Comparison of ENCODE assay signal across 8 cellular contexts in the genomic region with DNA sequence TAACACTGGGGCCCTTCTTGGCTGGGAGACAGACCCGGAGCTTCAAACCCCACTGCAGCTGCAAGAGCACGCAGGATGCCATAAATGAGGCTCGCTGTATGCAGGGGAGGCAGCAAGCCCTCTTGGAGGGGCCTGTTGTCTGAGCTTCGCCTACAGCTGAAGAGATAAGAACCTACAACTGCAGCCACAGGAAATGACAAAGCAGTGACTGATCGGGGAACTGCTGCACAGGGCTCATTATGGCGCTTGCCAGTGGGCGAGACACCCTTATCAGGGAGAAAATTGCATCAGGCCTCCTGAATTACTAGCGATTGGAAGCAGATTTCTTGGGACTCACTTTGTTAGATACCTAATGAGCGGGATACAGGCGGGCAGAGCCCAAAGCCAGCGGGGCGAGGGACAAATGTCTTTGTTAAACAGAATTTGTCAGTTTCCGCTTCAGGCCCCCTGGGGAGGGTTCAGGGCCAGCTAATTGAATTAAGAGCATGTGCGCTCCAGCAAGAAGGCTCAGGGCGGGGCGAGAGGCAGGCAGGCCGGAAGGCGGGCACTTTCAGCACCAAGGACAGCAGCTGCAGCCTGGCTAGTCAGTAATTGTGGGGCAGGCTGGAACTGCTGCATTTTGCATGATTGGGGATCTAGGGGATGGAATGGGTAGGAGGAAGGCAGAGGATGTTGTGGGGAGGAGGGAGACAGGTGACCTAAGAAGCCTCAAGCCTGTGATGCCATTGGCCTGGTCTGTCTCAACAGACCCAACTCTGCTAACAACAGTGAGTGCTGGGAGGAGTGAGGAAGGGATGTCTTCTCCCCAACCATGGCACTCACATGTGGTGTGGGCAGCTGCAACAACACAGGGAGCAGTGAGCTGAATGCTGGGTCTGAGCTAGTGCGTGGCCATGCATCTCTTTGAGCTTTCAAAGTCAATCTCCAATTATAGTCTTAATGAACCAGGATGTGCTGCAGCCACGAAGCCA. TPM values are rescaled to one million over a fixed set of nuclear protein-coding genes. Genes with fewer than 3 reads are reported as not detected.
DNase-seq lines count a peak whose midpoint lies in the region; ATAC-seq and TF ChIP-seq lines count a peak whose summit lies in the region.

No MANE protein-coding gene starts in this region.

- TF ChIP-seq RAD21 in IMR-90 (IDR thresholded peaks at IDR 0.05; ENCODE audit: low read length) (0 out of 2 replicates have a peak, but pooled peaks have one; percentile 18), SK-N-SH (IDR thresholded peaks at IDR 0.05; ENCODE audit: low read length) (peak; percentile 42)

- H3K9me3 Mint-ChIP-seq in activated naive CD8-positive, alpha-beta T cell (ENCODE audit: low read depth): no peaks in the 10 kb centered on the region

- H3K36me3 ChIP-seq in IMR-90 (ENCODE audit: control insufficient read depth, insufficient read depth, low read length) (no peaks in the 10 kb centered on the region), SK-N-SH (replicated peaks in 1 of 2; ENCODE audit: control insufficient read depth in 1 of 2, insufficient read depth in 2 of 2, low read length in 1 of 2) (no peaks in the 10 kb centered on the region)

- dilution Hi-C loops in IMR-90 (cut with HindIII; ENCODE audit: low sequenced_read_pairs, unreplicated experiment): no loop called here

- H3K79me1 ChIP-seq in IMR-90 (ENCODE audit: low read depth in 1 of 2, low read length in 2 of 2): no peaks in the 10 kb centered on the region

- H2BK120ac ChIP-seq in IMR-90 (ENCODE audit: low read depth, low read length): no peak overlapping the region

- peak overlapping the region; percentile 56 for H3K4me3 Mint-ChIP-seq in activated naive CD8-positive, alpha-beta T cell

- TF ChIP-seq CTCF in IMR-90 (conservative IDR thresholded peaks at IDR 0.05; ENCODE audit: low read depth, low read length) (no peak), SK-N-SH (IDR thresholded peaks at IDR 0.05) (no peak)

- H3K27me3 Mint-ChIP-seq in activated naive CD8-positive, alpha-beta T cell: peaks cover 15% of the 10 kb centered on the region

- no peak overlapping the region for H3K4ac ChIP-seq in IMR-90 (ENCODE audit: low read depth, low read length)

- no peak overlapping the region for H2AK9ac ChIP-seq in IMR-90 (replicated peaks; ENCODE audit: low read depth, low read length, poor library complexity)

- H4K8ac ChIP-seq in IMR-90 (ENCODE audit: low read depth in 2 of 2, low read length in 2 of 2): no peak overlapping the region

- no peaks in the 10 kb centered on the region for H3K79me2 ChIP-seq in SK-N-SH (ENCODE audit: insufficient read depth)

- DNase-seq in COLO668 (lab: John Stamatoyannopoulos, UW; ENCODE audit: unreplicated experiment) (peak; percentile 19), IMR-90 (peak; percentile 68), SK-N-SH (peak; percentile 85), left cardiac atrium (peak; percentile 91), putamen (ENCODE audit: low spot score) (peak; percentile 25)

- H4K20me1 ChIP-seq in IMR-90 (ENCODE audit: insufficient read depth, low read length) (no peaks in the 10 kb centered on the region), SK-N-SH (ENCODE audit: insufficient read depth) (no peaks in the 10 kb centered on the region)

- in situ Hi-C loops in IMR-90 (cut with MboI; ENCODE audit: low sequenced_read_pairs): no loop called here

- H3K4me2 ChIP-seq in IMR-90 (ENCODE audit: low read depth, low read length) (no peak overlapping the region), SK-N-SH (peak overlapping the region; percentile 25; the same call in 1 of the 2 replicates)

- H2BK5ac ChIP-seq in IMR-90 (ENCODE audit: low read depth, low read length, poor library complexity, severe bottlenecking): no peak overlapping the region

- peaks cover 6% of the 10 kb centered on the region for H3K4me1 Mint-ChIP-seq in activated naive CD8-positive, alpha-beta T cell (ENCODE audit: low read depth)

- H3K4me1 ChIP-seq in IMR-90 (ENCODE audit: control insufficient read depth, insufficient read depth, low read length) (no peaks in the 10 kb centered on the region), SK-N-SH (ENCODE audit: control insufficient read depth in 1 of 2, insufficient read depth in 2 of 2, low read depth in 1 of 2, low read length in 1 of 2) (peaks cover 5 to 70% of the 10 kb centered on the region in 2 experiments; a peak in 3 of 4 replicates)

- TF ChIP-seq EP300 in SK-N-SH (IDR thresholded peaks at IDR 0.05; ENCODE audit: borderline replicate concordance in 1 of 2, low read depth in 1 of 2, low read length in 1 of 2): peak; percentile 61 to 99

- peaks cover 4% of the 10 kb centered on the region for H3F3A ChIP-seq in SK-N-SH (replicated peaks; ENCODE audit: insufficient read depth)

- no peak overlapping the region for H4K5ac ChIP-seq in IMR-90 (ENCODE audit: low read depth, low read length)

- intact Hi-C loops in IMR-90 (cut with micrococcal nuclease) (loop anchor here (1.0 kb wide), 1 partner anchor 26 kb away; no protein-coding TSS in a partner anchor), left cardiac atrium (cut with DNase I) (no loop called here)

- H2BK15ac ChIP-seq in IMR-90 (ENCODE audit: low read depth, low read length): no peak overlapping the region

- no peak overlapping the region for H3K18ac ChIP-seq in IMR-90 (ENCODE audit: low read depth, low read length)

- TF ChIP-seq POLR2A in IMR-90 (IDR thresholded peaks at IDR 0.05; ENCODE audit: low read depth, low read length): no peak

- H3K36me3 Mint-ChIP-seq in activated naive CD8-positive, alpha-beta T cell: no peaks in the 10 kb centered on the region

- peak overlapping the region; percentile 30 for H3K27ac Mint-ChIP-seq in activated naive CD8-positive, alpha-beta T cell

- H2AK5ac ChIP-seq in IMR-90 (ENCODE audit: low read depth, low read length): no peak overlapping the region

- no peak overlapping the region for H2BK20ac ChIP-seq in IMR-90 (ENCODE audit: low read depth, low read length)

- BruUV-seq in IMR-90 (replicated peaks; lab: Mats Ljungman, UMichigan): no TSS peak

- POLR2A ChIA-PET in IMR-90 (lab: Charles Lee; ENCODE audit: unreplicated experiment) (no interaction called here), SK-N-SH (lab: Yijun Ruan, JAX) (interaction anchor here (0.6 to 4.2 kb wide), 29 partner anchors 8 to 610 kb away, joined by 3 to 54 read pairs (median 6); partner anchors contain the start of genes ISLR2 and STRA6)

- H3K4me3 ChIP-seq in IMR-90 (ENCODE audit: insufficient read depth, low read depth, low read length): no peak overlapping the region
- H3K4me3 ChIP-seq in SK-N-SH (ENCODE audit: low read depth in 2 of 2, low read length in 1 of 2): no peak overlapping the region; a peak in 1 of 4 replicates

- no peaks in the 10 kb centered on the region for H3K9me2 ChIP-seq in SK-N-SH

- no peaks in the 10 kb centered on the region for H3K9me1 ChIP-seq in IMR-90 (ENCODE audit: insufficient read depth, low read length)

- H3K27ac ChIP-seq in IMR-90 (ENCODE audit: insufficient read depth, low read length) (no peak overlapping the region), SK-N-SH (ENCODE audit: low read depth in 2 of 2, low read length in 1 of 2) (peak overlapping the region; percentile 40 to 100; a peak in 3 of 4 replicates)

- H3K56ac ChIP-seq in IMR-90 (ENCODE audit: extremely low read depth, insufficient read depth, low read length): no peak overlapping the region

- peaks cover 33% of the 10 kb centered on the region for H3K27me3 ChIP-seq in IMR-90 (ENCODE audit: control insufficient read depth, insufficient read depth, low read length)
- H3K27me3 ChIP-seq in SK-N-SH (ENCODE audit: insufficient read depth): no peaks in the 10 kb centered on the region

- H4K91ac ChIP-seq in IMR-90 (ENCODE audit: insufficient read depth, low read depth, low read length): no peak overlapping the region

- peak; percentile 99 for ATAC-seq in IMR-90 (ENCODE audit: low read depth)
- peak; percentile 89 to 90 for ATAC-seq in left cardiac atrium
- no peak for ATAC-seq in GM19351 (IDR thresholded peaks at IDR 0.05; ENCODE audit: unreplicated experiment)
- ATAC-seq in HG03354 (IDR thresholded peaks at IDR 0.05; ENCODE audit: poor library complexity, severe bottlenecking, unreplicated experiment): no peak

- CTCF ChIA-PET in IMR-90 (lab: Yijun Ruan, JAX) (interaction anchor here (0.6 kb wide), 1 partner anchor 374 kb away, joined by 3 read pairs; no protein-coding TSS in a partner anchor), SK-N-SH (lab: Yijun Ruan, JAX) (interaction anchor here (0.7 to 7.1 kb wide), 15 partner anchors 10 to 237 kb away, joined by 3 to 55 read pairs (median 6); partner anchors contain the start of gene STRA6)

- H2AFZ ChIP-seq in IMR-90 (replicated peaks; ENCODE audit: low read length, poor library complexity) (no peak overlapping the region), SK-N-SH (ENCODE audit: low read depth) (no peak overlapping the region; the same call in 1 of the 2 replicates)

- no peak overlapping the region for H3K14ac ChIP-seq in IMR-90 (replicated peaks; ENCODE audit: low read depth, low read length)

- H3K9me3 ChIP-seq in IMR-90 (ENCODE audit: control insufficient read depth, insufficient read depth, low read length) (no peaks in the 10 kb centered on the region), SK-N-SH (no peaks in the 10 kb centered on the region)

- H3K23ac ChIP-seq in IMR-90 (ENCODE audit: low read depth, low read length): no peak overlapping the region

- WGBS in IMR-90 (ENCODE audit: extremely low coverage in 2 of 2, insufficient read length in 1 of 2), 2 experiments: 4% methylated on average over 8 of the region's 20 CpGs; no CpG with 5 or more reads in 1 of the 2 experiments
- 1% methylated on average over 14 of the region's 20 CpGs for WGBS in SK-N-SH (ENCODE audit: low lambda C conversion rate)

- no peak overlapping the region for H3K9ac ChIP-seq in IMR-90 (ENCODE audit: low read depth, low read length)
- no peak overlapping the region for H3K9ac ChIP-seq in SK-N-SH

TF ChIP-seq in IMR-90, 13 proteins besides CTCF, POLR2A, EP300 and RAD21 (continues in another document):
- no peak for TF ChIP-seq MAFK (IDR thresholded peaks at IDR 0.05; ENCODE audit: low read depth, low read length)
- TF ChIP-seq BHLHE40 (IDR thresholded peaks at IDR 0.05; ENCODE audit: low read depth, low read length): no peak

TF ChIP-seq in SK-N-SH, 30 proteins besides CTCF, POLR2A, EP300 and RAD21 (continues in another document):
- TF ChIP-seq TCF12 (IDR thresholded peaks at IDR 0.05): peak; percentile 67
- TF ChIP-seq SMC3 (IDR thresholded peaks at IDR 0.05; ENCODE audit: low read depth, low read length): peak; percentile 13; the same call in 1 of the 2 replicates
- TF ChIP-seq EZH2phosphoT487 (IDR thresholded peaks at IDR 0.05; ENCODE audit: borderline replicate concordance, low read depth): no peak
- TF ChIP-seq SIN3A (IDR thresholded peaks at IDR 0.05; ENCODE audit: borderline replicate concordance, low read depth, low read length): 0 out of 2 replicates have a peak, but pooled peaks have one; percentile 41
- TF ChIP-seq ELF1 (IDR thresholded peaks at IDR 0.05): no peak

RNA-seq across cellular contexts. Expression of gene CCDC33, which starts 55.3 kb away (rescaled TPM):
- not detected in 2 replicates for total RNA-seq in IMR-90 (2012; rRNA removed)
- not detected in 2 replicates for polyA plus RNA-seq in IMR-90 (2012; rRNA removed)
- polyA plus RNA-seq in IMR-90 (2012; cell fraction: cytosol; rRNA removed): not detected in 2 replicates
- polyA plus RNA-seq in IMR-90 (2012; cell fraction: nucleus; rRNA removed; ENCODE audit: low replicate concordance): not detected in 2 replicates
- 3.3 and 4.0 TPM in 2 replicates for polyA plus RNA-seq in SK-N-SH (2012; rRNA removed)
- 1.8 and 2.9 TPM in 2 replicates for polyA plus RNA-seq in SK-N-SH (2012; cell fraction: cytosol; rRNA removed)
- polyA plus RNA-seq in SK-N-SH (2012; cell fraction: nucleus; rRNA removed): 3.9 and 4.0 TPM in 2 replicates
- total RNA-seq in left cardiac atrium: not detected

Comparison
In these comparisons a context has a peak if more than half of its experiments do, and no peak if none do; other contexts are left out.
1. DNase-seq: peak in every context shown above with its lines; median percentile 91 in left cardiac atrium; 85 in SK-N-SH; 68 in IMR-90; 25 in putamen; 19 in COLO668.
2. ATAC-seq: peak in IMR-90 (single experiment) and left cardiac atrium (2 of 2); none in GM19351 (single experiment) and HG03354 (single experiment).